ENCODE assay signal across 8 cellular contexts in the genomic region with DNA sequence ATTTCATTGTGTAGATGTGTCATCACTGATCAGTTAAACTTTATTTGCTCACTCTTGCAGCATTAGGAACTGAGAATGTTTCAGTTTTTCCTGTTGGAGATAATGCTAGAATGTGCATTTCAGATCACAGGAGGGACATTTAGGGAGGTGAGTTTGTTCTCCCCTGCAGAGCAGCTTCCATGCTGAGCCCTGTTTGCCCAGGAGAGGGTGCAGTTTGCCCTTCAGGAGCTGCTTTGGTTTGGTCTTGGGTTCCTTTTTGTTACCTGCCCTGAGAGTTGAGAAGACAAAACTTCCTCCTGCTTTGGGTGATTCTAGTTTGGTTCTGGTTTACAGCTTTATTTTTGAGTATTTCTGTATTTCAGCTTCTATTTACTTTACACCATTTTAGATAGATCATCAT. TPM values are rescaled to one million over a fixed set of nuclear protein-coding genes. Genes with fewer than 3 reads are reported as not detected.
DNase-seq lines count a peak whose midpoint lies in the region; ATAC-seq and TF ChIP-seq lines count a peak whose summit lies in the region.

No MANE protein-coding gene starts in this region.

- H3K27ac ChIP-seq in heart left ventricle (no peak overlapping the region), right atrium auricular region (no peak overlapping the region)
- no peak overlapping the region for H3K27ac ChIP-seq in effector memory CD4-positive, alpha-beta T cell (ENCODE audit: insufficient read depth, low read length, poor library complexity, severe bottlenecking)

- H3K36me3 ChIP-seq in heart left ventricle, result peaks cover 0 to 8% (median 0%) of the 10 kb centered on the region in 9 donors
- no peaks in the 10 kb centered on the region for H3K36me3 ChIP-seq in right atrium auricular region
- no peaks in the 10 kb centered on the region for H3K36me3 ChIP-seq in effector memory CD4-positive, alpha-beta T cell (ENCODE audit: control insufficient read depth, insufficient read depth, low read length)

- ATAC-seq in heart left ventricle (peak in 3 of 4 donors; percentile 66 to 68 (median 66)), GM21576 (IDR thresholded peaks at IDR 0.05; ENCODE audit: unreplicated experiment) (no peak)

- peaks cover 0 to 15% (median 7%) of the 10 kb centered on the region in 12 donors for H3K4me1 ChIP-seq in heart left ventricle
- peaks cover 0 to 13% of the 10 kb centered on the region in 2 donors for H3K4me1 ChIP-seq in right atrium auricular region
- H3K4me1 ChIP-seq in effector memory CD4-positive, alpha-beta T cell (ENCODE audit: control insufficient read depth, insufficient read depth, low read length, poor library complexity, severe bottlenecking), result peaks cover 26% of the 10 kb centered on the region

- H3K9me3 ChIP-seq in heart left ventricle (no peaks in the 10 kb centered on the region), right atrium auricular region (no peaks in the 10 kb centered on the region)
- H3K9me3 ChIP-seq in effector memory CD4-positive, alpha-beta T cell (ENCODE audit: control insufficient read depth, low read length), result no peaks in the 10 kb centered on the region

- H3K4me3 ChIP-seq in heart left ventricle (no peak overlapping the region), right atrium auricular region (no peak overlapping the region)
- no peak overlapping the region for H3K4me3 ChIP-seq in effector memory CD4-positive, alpha-beta T cell (ENCODE audit: insufficient read depth, low read depth, low read length, poor library complexity, severe bottlenecking)

- DNase-seq in heart left ventricle, result no peak
- DNase-seq in right atrium auricular region (ENCODE audit: low spot score), result no peak
- peak; percentile 6 for DNase-seq in NCI-H1694 treated with DMSO at 0.1 percent for 48 hours (lab: John Stamatoyannopoulos, UW)
- DNase-seq in activated CD4-positive, alpha-beta T cell treated with anti-CD3 and anti-CD28 coated beads, Interleukin-2, amount 50 U/mL, for 1 hour, result peak; percentile 72
- peak; percentile 38 to 52 (median 39) for DNase-seq in effector memory CD4-positive, alpha-beta T cell
- DNase-seq in renal cortical epithelial cell (ENCODE audit: low read depth), result peak; percentile 53
- DNase-seq in NCI-H1048 (lab: John Stamatoyannopoulos, UW), result no peak

- intact Hi-C loops in heart left ventricle (cut with DNase I), result loop anchor here (1.0 to 5.0 kb wide), 3 partner anchors 38 to 39 kb away; no protein-coding TSS in a partner anchor

- no peak for TF ChIP-seq POLR2A in heart left ventricle (IDR thresholded peaks at IDR 0.05)

- TF ChIP-seq CTCF in heart left ventricle (IDR thresholded peaks at IDR 0.05), result peak; percentile 53 to 75 (median 62)
- TF ChIP-seq CTCF in right atrium auricular region (IDR thresholded peaks at IDR 0.05), result peak in 1 of 2 donors; percentile 75

- H3K27me3 ChIP-seq in heart left ventricle (no peaks in the 10 kb centered on the region), right atrium auricular region (no peaks in the 10 kb centered on the region)
- no peaks in the 10 kb centered on the region for H3K27me3 ChIP-seq in effector memory CD4-positive, alpha-beta T cell (replicated peaks; ENCODE audit: control insufficient read depth, insufficient read depth, low read length, poor library complexity, severe bottlenecking)

RNA-seq across cellular contexts. Expression of a gene that starts 49.9 kb away (rescaled TPM):
- 10 to 100 TPM; 15.5 to 67.3 (median 42.8) TPM for total RNA-seq in heart left ventricle
- 10 to 100 TPM; 51.2 to 88.6 TPM for polyA plus RNA-seq in heart left ventricle
- total RNA-seq in right atrium auricular region, result 10 to 100 TPM; 18.4 to 40.1 TPM
- 8.0 and 20.7 TPM in 2 replicates for total RNA-seq in renal cortical epithelial cell

Comparison
In these comparisons a context has a peak if more than half of its experiments do, and no peak if none do; other contexts are left out.
1. DNase-seq: peak in NCI-H1694 treated with DMSO at 0.1 percent for 48 hours (single experiment), activated CD4-positive, alpha-beta T cell treated with anti-CD3 and anti-CD28 coated beads, Interleukin-2, amount 50 U/mL, for 1 hour (single experiment), effector memory CD4-positive, alpha-beta T cell (3 of 3) and renal cortical epithelial cell (single experiment); none in heart left ventricle (0 of 5), right atrium auricular region (single experiment) and NCI-H1048 (single experiment).